ENCODE assay signal across 22 cellular contexts in genomic region chr15:90043611-90044010, GRCh38. TPM values are rescaled to one million over a fixed set of nuclear protein-coding genes. Genes with fewer than 3 reads are reported as not detected.
DNase-seq lines count a peak whose midpoint lies in the region; ATAC-seq lines count a peak whose summit lies in the region.
"Had no signal": no experiment of that assay in that cellular context is flagged by ENCODE, and none has a peak within 500 bp of the region (broad histone marks: within the 10 kb centered on the region; RNA-seq: fewer than 3 reads in every experiment).

No MANE protein-coding gene starts in this region.

- peak overlapping the region; percentile 72 for H3K27ac Mint-ChIP-seq in T-helper 17 cell
- peak overlapping the region; percentile 70 for H3K27ac Mint-ChIP-seq in stimulated activated naive B cell treated with anti-CD40 and anti-IgM and Interleukin-4, amounts not matched to agents 10 μg/mL and 1 μg/mL and 100 μg/mL, for 72 hours
- H3K27ac Mint-ChIP-seq: T-helper 1 cell treated with Interleukin-12 subunit alpha and Interleukin-12 subunit beta and Interleukin-4 antibody, amounts not matched to agents 30 μg/mL and 1 μg/mL, for 36 hours had no signal

- peaks cover 3% of the 10 kb centered on the region for H3K36me3 Mint-ChIP-seq in T-helper 17 cell (ENCODE audit: low read depth)
- H3K36me3 Mint-ChIP-seq in stimulated activated naive B cell treated with anti-CD40 and anti-IgM and Interleukin-4, amounts not matched to agents 10 μg/mL and 1 μg/mL and 100 μg/mL, for 72 hours = peaks cover 7 to 22% of the 10 kb centered on the region in 2 donors

- H3K27ac ChIP-seq in layer of hippocampus (ENCODE audit: low read depth, low read length) = peak overlapping the region; percentile 46
- H3K27ac ChIP-seq: A549, right atrium auricular region, SJCRH30 had no signal

- no peaks in the 10 kb centered on the region for H3K27me3 Mint-ChIP-seq in T-helper 17 cell
- H3K27me3 Mint-ChIP-seq in stimulated activated naive B cell treated with anti-CD40 and anti-IgM and Interleukin-4, amounts not matched to agents 10 μg/mL and 1 μg/mL and 100 μg/mL, for 72 hours = no peaks in the 10 kb centered on the region

- peaks cover 30% of the 10 kb centered on the region for H3K4me1 Mint-ChIP-seq in T-helper 17 cell
- H3K4me1 Mint-ChIP-seq in stimulated activated naive B cell treated with anti-CD40 and anti-IgM and Interleukin-4, amounts not matched to agents 10 μg/mL and 1 μg/mL and 100 μg/mL, for 72 hours = peaks cover 49 to 82% of the 10 kb centered on the region in 2 donors

- no peak for ATAC-seq in T-helper 17 cell
- ATAC-seq in stimulated activated naive B cell treated with anti-CD40 and anti-IgM and Interleukin-4, amounts not matched to agents 10 μg/mL and 1 μg/mL and 100 μg/mL, for 72 hours (replicated peaks) = no peak
- ATAC-seq: HCT116, left lobe of liver had no signal

- DNase-seq in activated effector memory CD4-positive, alpha-beta T cell treated with anti-CD3 and anti-CD28 coated beads, Interleukin-2, amount 50 U/mL, for 16 hours = peak; percentile 22
- no peak for DNase-seq in activated effector memory CD4-positive, alpha-beta T cell treated with Interleukin-2 at 50 U/mL for 16 hours
- no peak for DNase-seq in T-helper 17 cell
- no peak for DNase-seq in stimulated activated naive B cell treated with anti-CD40 and anti-IgM and Interleukin-4, amounts not matched to agents 10 μg/mL and 1 μg/mL and 100 μg/mL, for 72 hours
- no peak for DNase-seq in NCI-H1092 (lab: John Stamatoyannopoulos, UW)
- no peak for DNase-seq in NCI-H187 treated with DMSO at 0.1 percent for 48 hours (lab: John Stamatoyannopoulos, UW)
- DNase-seq in activated T-cell treated with anti-CD3 and anti-CD28 coated beads for 4 hours = no peak
- DNase-seq: activated CD4-positive, alpha-beta T cell treated with anti-CD3 and anti-CD28 coated beads, Interleukin-2, amount 50 U/mL, for 48 hours; activated naive CD4-positive, alpha-beta T cell treated with anti-CD3 and anti-CD28 coated beads, Interleukin-2, amount 50 U/mL, for 16 hours; C1 segment of cervical spinal cord; NCI-H1436; NCI-H526; occipital lobe; OCI-M1; SJCRH30; stimulated activated CD4-positive, alpha-beta T cell treated with anti-CD3 and anti-CD28 coated beads, Interleukin-4, amount 100 ng/mL, for 4 hours had no signal

- peaks cover under 1 to 2% of the 10 kb centered on the region in 2 donors for H3K9me3 Mint-ChIP-seq in stimulated activated naive B cell treated with anti-CD40 and anti-IgM and Interleukin-4, amounts not matched to agents 10 μg/mL and 1 μg/mL and 100 μg/mL, for 72 hours
- H3K9me3 Mint-ChIP-seq: T-helper 1 cell treated with Interleukin-12 subunit alpha and Interleukin-12 subunit beta and Interleukin-4 antibody, amounts not matched to agents 30 μg/mL and 1 μg/mL, for 36 hours had no signal

- no peaks in the 10 kb centered on the region for H3K9me3 ChIP-seq in T-helper 17 cell (ENCODE audit: control insufficient read depth, low read length, poor library complexity, severe bottlenecking)
- H3K9me3 ChIP-seq: A549, right atrium auricular region, SJCRH30 had no signal

- no peak overlapping the region for H3K4me3 Mint-ChIP-seq in T-helper 17 cell
- no peak overlapping the region for H3K4me3 Mint-ChIP-seq in stimulated activated naive B cell treated with anti-CD40 and anti-IgM and Interleukin-4, amounts not matched to agents 10 μg/mL and 1 μg/mL and 100 μg/mL, for 72 hours
- H3K4me3 Mint-ChIP-seq: T-helper 1 cell treated with Interleukin-12 subunit alpha and Interleukin-12 subunit beta and Interleukin-4 antibody, amounts not matched to agents 30 μg/mL and 1 μg/mL, for 36 hours had no signal

- no peaks in the 10 kb centered on the region for H3K27me3 ChIP-seq in layer of hippocampus (ENCODE audit: control insufficient read depth, insufficient read depth, low read length)
- H3K27me3 ChIP-seq: right atrium auricular region, SJCRH30 had no signal

RNA-seq across cellular contexts. Expression of gene ZNF710, which starts 42.5 kb away (rescaled TPM):
- total RNA-seq in T-helper 17 cell = 10 to 100 TPM; 11.7 to 14.4 TPM

RNA-seq across cellular contexts. Expression of gene IDH2, which starts 58.7 kb away (rescaled TPM):
- 10 to 100 TPM; 45.0 to 48.8 TPM for total RNA-seq in T-helper 17 cell
